12 cellular contexts compared by ENCODE assay signal in genomic region chr10:104351919-104352318, GRCh38. TPM values are rescaled to one million over a fixed set of nuclear protein-coding genes. Genes with fewer than 3 reads are reported as not detected.
DNase-seq lines count a peak whose midpoint lies in the region; ATAC-seq and TF ChIP-seq lines count a peak whose summit lies in the region.
"Had no signal": no experiment of that assay in that cellular context is flagged by ENCODE, and none has a peak within 500 bp of the region (broad histone marks: within the 10 kb centered on the region; RNA-seq: fewer than 3 reads in every experiment).

No MANE protein-coding gene starts in this region.

- H3F3A ChIP-seq in OCI-LY1 (ENCODE audit: insufficient read depth, low read length): no peaks in the 10 kb centered on the region

- H3K4me3 ChIP-seq in OCI-LY1 (ENCODE audit: low read depth, low read length, poor library complexity, severe bottlenecking): no peak overlapping the region
- no peak overlapping the region for H3K4me3 ChIP-seq in osteoblast (ENCODE audit: insufficient read depth, low read length)
- H3K4me3 ChIP-seq in lower leg skin (ENCODE audit: low read depth, poor library complexity, severe bottlenecking): no peak overlapping the region
- H3K4me3 ChIP-seq in right atrium auricular region: no peak overlapping the region
- H3K4me3 ChIP-seq: cardiac muscle cell had no signal

- WGBS in lower leg skin, 2 donors: 78% methylated on average over 1 of the region's 1 CpG

- ATAC-seq in activated CD4-positive, CD25-positive, alpha-beta regulatory T cell treated with anti-CD3 and anti-CD28 coated beads, Interleukin-2, amount 50 U/mL, for 24 hours: peak; percentile 56 to 57
- ATAC-seq in HG02885 (IDR thresholded peaks at IDR 0.05; ENCODE audit: poor library complexity, unreplicated experiment) (peak; percentile 22), HG03039 (IDR thresholded peaks at IDR 0.05; ENCODE audit: unreplicated experiment) (no peak)
- ATAC-seq: left lobe of liver had no signal

- TF ChIP-seq POLR2A in lower leg skin (IDR thresholded peaks at IDR 0.05): no peak

- H4K20me1 ChIP-seq in OCI-LY1 (ENCODE audit: insufficient read depth, low read length) (no peaks in the 10 kb centered on the region), osteoblast (ENCODE audit: insufficient read depth, low read length) (no peaks in the 10 kb centered on the region)

- H3K9me3 ChIP-seq in OCI-LY1 (ENCODE audit: low read length) (no peaks in the 10 kb centered on the region), osteoblast (ENCODE audit: low read depth, low read length) (no peaks in the 10 kb centered on the region), right atrium auricular region (no peaks in the 10 kb centered on the region)

- peak overlapping the region; percentile 16; the same call in 1 of the 2 replicates for H3K9ac ChIP-seq in OCI-LY1 (ENCODE audit: low read length)

- H3K27me3 ChIP-seq in OCI-LY1 (ENCODE audit: insufficient read depth, low read length) (no peaks in the 10 kb centered on the region), osteoblast (ENCODE audit: insufficient read depth, low read length) (peaks cover 4% of the 10 kb centered on the region), right atrium auricular region (no peaks in the 10 kb centered on the region)
- H3K27me3 ChIP-seq: cardiac muscle cell had no signal

- H2AFZ ChIP-seq in OCI-LY1 (ENCODE audit: low read length): no peak overlapping the region
- H2AFZ ChIP-seq in osteoblast (ENCODE audit: low read length): no peak overlapping the region

- H3K4me1 ChIP-seq in OCI-LY1 (ENCODE audit: insufficient read depth, low read length, severe bottlenecking) (peaks cover 20% of the 10 kb centered on the region), osteoblast (ENCODE audit: insufficient read depth, low read length) (peaks cover 28% of the 10 kb centered on the region), right atrium auricular region (peaks cover 0 to 24% of the 10 kb centered on the region in 2 donors)

- DNase-seq in activated CD4-positive, CD25-positive, alpha-beta regulatory T cell (lab: John Stamatoyannopoulos, UW): no peak
- DNase-seq in osteoblast (ENCODE audit: insufficient read length, low spot score, missing footprints) (no peak), lower leg skin (ENCODE audit: low spot score in 2 of 2) (no peak), right atrium auricular region (ENCODE audit: low spot score) (no peak)
- DNase-seq: activated CD4-positive, alpha-beta T cell treated with anti-CD3 and anti-CD28 coated beads, Interleukin-2, amount 50 U/mL, for 1 hour; NK-92 treated with Interleukin-12 subunit alpha and Interleukin-12 subunit beta, amount 100 ng/mL, for 24 hours had no signal

- TF ChIP-seq CTCF in OCI-LY1 (IDR thresholded peaks at IDR 0.05; ENCODE audit: low read length) (no peak), osteoblast (IDR thresholded peaks at IDR 0.05; ENCODE audit: extremely low read depth, low read depth, low read length) (no peak), lower leg skin (IDR thresholded peaks at IDR 0.05) (no peak), right atrium auricular region (IDR thresholded peaks at IDR 0.05) (no peak)

- H3K9me2 ChIP-seq in OCI-LY1 (ENCODE audit: low read depth, low read length): no peaks in the 10 kb centered on the region

- H3K27ac ChIP-seq in OCI-LY1 (ENCODE audit: low read depth, low read length, poor library complexity, severe bottlenecking): no peak overlapping the region
- peak overlapping the region; percentile 84 for H3K27ac ChIP-seq in osteoblast (ENCODE audit: low read depth, low read length)
- no peak overlapping the region for H3K27ac ChIP-seq in right atrium auricular region
- H3K27ac ChIP-seq: cardiac muscle cell had no signal

- intact Hi-C loops in lower leg skin (cut with DNase I; ENCODE audit: low total_unique reads): loop anchor here (2.0 kb wide), 1 partner anchor 61 kb away; no protein-coding TSS in a partner anchor

- H3K4me2 ChIP-seq in OCI-LY1 (ENCODE audit: low read length) (peak overlapping the region; percentile 42), osteoblast (ENCODE audit: insufficient read depth, low read length) (no peak overlapping the region)

- H3K36me3 ChIP-seq in OCI-LY1 (ENCODE audit: insufficient read depth, low read length): no peaks in the 10 kb centered on the region
- H3K36me3 ChIP-seq in osteoblast (ENCODE audit: insufficient read depth, low read length): no peaks in the 10 kb centered on the region
- H3K36me3 ChIP-seq in right atrium auricular region: no peaks in the 10 kb centered on the region
- H3K36me3 ChIP-seq: cardiac muscle cell had no signal

- H3K79me2 ChIP-seq in OCI-LY1 (ENCODE audit: insufficient read depth, low read length) (no peaks in the 10 kb centered on the region), osteoblast (ENCODE audit: insufficient read depth, low read length) (no peaks in the 10 kb centered on the region)

RNA-seq across cellular contexts. Expression of gene CFAP58, which starts 1.7 kb away (rescaled TPM):
- 0.36 and 0.59 TPM in 2 replicates for total RNA-seq in osteoblast
- total RNA-seq in lower leg skin: under 1 TPM in 3 of 4 donors, not detected in 1; 0.42 to 0.55 (median 0.44) TPM
- 1 to 10 TPM; 3.5 to 4.8 TPM for total RNA-seq in right atrium auricular region

RNA-seq across cellular contexts. Expression of gene ITPRIP, which starts 13.7 kb away (rescaled TPM):
- 14.8 and 16.5 TPM in 2 replicates for total RNA-seq in osteoblast
- total RNA-seq in lower leg skin: 100 to 1,000 TPM in 3 of 4 donors, 10 to 100 TPM in 1; 77.8 to 182 (median 141) TPM
- 10 to 100 TPM; 56.2 to 62.5 TPM for total RNA-seq in right atrium auricular region
